1 cellular context compared by ENCODE assay signal in genomic region chr1:39729030-39729429, GRCh38.
TF ChIP-seq lines count a peak whose summit lies in the region.

No MANE protein-coding gene starts in this region.

TF ChIP-seq in IMR-90, 13 proteins besides CTCF, POLR2A, EP300 and RAD21:
- TF ChIP-seq MAZ (IDR thresholded peaks at IDR 0.05; ENCODE audit: borderline replicate concordance, low read depth, low read length), result no peak
- TF ChIP-seq NFE2L2 (IDR thresholded peaks at IDR 0.05; ENCODE audit: low read depth, low read length), result no peak
- TF ChIP-seq MAFK (IDR thresholded peaks at IDR 0.05; ENCODE audit: low read depth, low read length), result no peak
- TF ChIP-seq FOS (IDR thresholded peaks at IDR 0.05; ENCODE audit: low read depth, low read length), result no peak
TF ChIP-seq in IMR-90: peak in this region for 0.
